Comparison of ENCODE assay signal across 11 cellular contexts in genomic region chr13:95207769-95208366, GRCh38.
DNase-seq lines count a peak whose midpoint lies in the region; ATAC-seq and TF ChIP-seq lines count a peak whose summit lies in the region.
"Had no signal": no experiment of that assay in that cellular context is flagged by ENCODE, and none has a peak within 500 bp of the region (broad histone marks: within the 10 kb centered on the region; RNA-seq: fewer than 3 reads in every experiment).

No MANE protein-coding gene starts in this region.

- H3K9me3 Mint-ChIP-seq in glutamatergic neuron (ENCODE audit: unreplicated experiment), result no peaks in the 10 kb centered on the region

- peaks cover 5% of the 10 kb centered on the region for H3K4me1 Mint-ChIP-seq in glutamatergic neuron (ENCODE audit: low read depth, unreplicated experiment)

- ATAC-seq in GM19467 (IDR thresholded peaks at IDR 0.05; ENCODE audit: unreplicated experiment), result peak; percentile 85
- ATAC-seq in HG03039 (IDR thresholded peaks at IDR 0.05; ENCODE audit: unreplicated experiment), result peak; percentile 64
- peak; percentile 40; the same call in 1 of the 3 replicates for ATAC-seq in SK-N-SH treated with all-trans-retinoic acid at 6 μM for 48 hours
- ATAC-seq: left colon had no signal

- no peak overlapping the region for H3K27ac Mint-ChIP-seq in glutamatergic neuron (ENCODE audit: unreplicated experiment)

- no peak overlapping the region for H3K4me3 Mint-ChIP-seq in glutamatergic neuron (ENCODE audit: unreplicated experiment)

- peak overlapping the region; percentile 12 for H3K4me3 ChIP-seq in GM12865 (ENCODE audit: low read depth, low read length)

- no peaks in the 10 kb centered on the region for H3K36me3 Mint-ChIP-seq in glutamatergic neuron (ENCODE audit: unreplicated experiment)

- TF ChIP-seq CTCF in GM12865 (IDR thresholded peaks at IDR 0.05; ENCODE audit: insufficient read depth, low read depth, low read length, missing control alignments) (no peak), glutamatergic neuron (IDR thresholded peaks at IDR 0.05; ENCODE audit: partially characterized antibody, unreplicated experiment) (no peak)

- peaks cover 4% of the 10 kb centered on the region for H3K27me3 Mint-ChIP-seq in glutamatergic neuron (ENCODE audit: unreplicated experiment)

- DNase-seq in GM12865 (ENCODE audit: low read depth) (peak; percentile 69), 8988T (no peak), glutamatergic neuron (no peak), cortex of kidney (lab: John Stamatoyannopoulos, UW) (no peak)
- no peak for DNase-seq in activated CD4-positive, alpha-beta T cell treated with anti-CD3 and anti-CD28 coated beads, Interleukin-2, amount 50 U/mL, for 4 hours
- DNase-seq: activated CD8-positive, alpha-beta memory T cell treated with anti-CD3 and anti-CD28 coated beads, Interleukin-2, amount 50 U/mL, for 48 hours; left colon; NCI-H2227 treated with DMSO at 0.1 percent for 48 hours had no signal

TF ChIP-seq in SK-N-SH treated with all-trans-retinoic acid at 6 μM for 48 hours, 23 proteins besides CTCF, POLR2A, EP300 and RAD21:
- no peak for TF ChIP-seq ZFP30 (CRISPR knock-in tag; IDR thresholded peaks at IDR 0.05)
- TF ChIP-seq ESRRG (CRISPR knock-in tag; IDR thresholded peaks at IDR 0.05), result no peak
- no peak for TF ChIP-seq GLIS3 (CRISPR knock-in tag; IDR thresholded peaks at IDR 0.05)
- TF ChIP-seq ARNTL (CRISPR knock-in tag; IDR thresholded peaks at IDR 0.05; ENCODE audit: borderline replicate concordance, low read depth), result no peak
- no peak for TF ChIP-seq CSRNP3 (CRISPR knock-in tag; IDR thresholded peaks at IDR 0.05)
- TF ChIP-seq TCF4 (CRISPR knock-in tag; IDR thresholded peaks at IDR 0.05; ENCODE audit: borderline replicate concordance), result no peak
- TF ChIP-seq PPARA (CRISPR knock-in tag; IDR thresholded peaks at IDR 0.05; ENCODE audit: borderline replicate concordance), result no peak
- no peak for TF ChIP-seq ISL1 (CRISPR knock-in tag; IDR thresholded peaks at IDR 0.05)
- no peak for TF ChIP-seq ZFP3 (CRISPR knock-in tag; IDR thresholded peaks at IDR 0.05)
- no peak for TF ChIP-seq POU6F1 (CRISPR knock-in tag; IDR thresholded peaks at IDR 0.05; ENCODE audit: borderline replicate concordance, low read depth)
- TF ChIP-seq PATZ1 (CRISPR knock-in tag; IDR thresholded peaks at IDR 0.05; ENCODE audit: borderline replicate concordance), result no peak
- TF ChIP-seq ZNF8 (CRISPR knock-in tag; IDR thresholded peaks at IDR 0.05), result no peak
- TF ChIP-seq OSR1 (CRISPR knock-in tag; IDR thresholded peaks at IDR 0.05), result no peak
- no peak for TF ChIP-seq SNAI2 (CRISPR knock-in tag; IDR thresholded peaks at IDR 0.05)
